Comparison of ENCODE assay signal across 15 cellular contexts in the genomic region with DNA sequence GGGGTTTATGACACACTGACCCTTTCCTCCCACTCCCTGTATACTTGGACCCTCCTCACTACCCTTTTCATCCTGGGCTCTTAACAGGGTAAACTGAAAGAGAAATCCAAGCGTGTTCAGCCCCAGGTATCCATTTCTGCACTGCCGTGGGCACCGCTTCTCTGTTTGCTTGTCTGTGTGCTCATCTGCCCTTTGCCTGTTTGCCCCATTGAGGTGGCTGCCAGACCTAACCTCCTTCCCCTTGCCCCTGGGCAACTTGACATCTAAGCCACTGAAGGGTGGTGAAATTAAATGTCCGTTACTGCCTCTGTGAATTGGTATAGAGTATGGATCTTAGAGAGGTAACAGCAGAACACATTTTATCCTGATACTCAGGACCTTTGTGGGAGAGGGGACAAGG. TPM values are rescaled to one million over a fixed set of nuclear protein-coding genes. Genes with fewer than 3 reads are reported as not detected.
DNase-seq lines count a peak whose midpoint lies in the region; ATAC-seq and TF ChIP-seq lines count a peak whose summit lies in the region.
"Had no signal": no experiment of that assay in that cellular context is flagged by ENCODE, and none has a peak within 500 bp of the region (broad histone marks: within the 10 kb centered on the region; RNA-seq: fewer than 3 reads in every experiment).

No MANE protein-coding gene starts in this region.

- ATAC-seq in left ventricle myocardium superior, result peak; percentile 12
- ATAC-seq in psoas muscle, result peak in 3 of 4 donors; percentile 23 to 42 (median 34)
- ATAC-seq in HG03469 (IDR thresholded peaks at IDR 0.05; ENCODE audit: unreplicated experiment), result no peak
- no peak for ATAC-seq in HG03520 (IDR thresholded peaks at IDR 0.05; ENCODE audit: unreplicated experiment)

- H3K4me3 ChIP-seq in colonic mucosa (no peak overlapping the region), psoas muscle (no peak overlapping the region)
- H3K4me3 ChIP-seq: HAP-1 had no signal

- H3K4me1 ChIP-seq in colonic mucosa, result peaks cover 17% of the 10 kb centered on the region
- H3K4me1 ChIP-seq in psoas muscle, result peaks cover 25% of the 10 kb centered on the region
- H3K4me1 ChIP-seq: HAP-1 had no signal

- H3K36me3 ChIP-seq in colonic mucosa (no peaks in the 10 kb centered on the region), psoas muscle (ENCODE audit: insufficient read depth in 1 of 2, low read depth in 1 of 2) (peaks cover 1 to 46% of the 10 kb centered on the region in 2 donors)
- H3K36me3 ChIP-seq: HAP-1 had no signal

- intact Hi-C loops in left ventricle myocardium superior (cut with micrococcal nuclease) (no loop called here), cardiac septum (cut with DNase I) (no loop called here), colonic mucosa (cut with DNase I) (no loop called here), psoas muscle (cut with DNase I) (no loop called here)

- WGBS in psoas muscle, 3 donors, result 29 to 57% (median 34%) methylated on average over 4 of the region's 4 CpGs

- H3K9ac ChIP-seq in colonic mucosa (ENCODE audit: low read depth in 2 of 2, low read length in 2 of 2), result peak overlapping the region in 1 of 2 donors; percentile 81

- DNase-seq in left ventricle myocardium superior (no peak), cardiac septum (ENCODE audit: low spot score) (no peak), colonic mucosa (no peak), psoas muscle (no peak), cerebellar cortex (ENCODE audit: low spot score) (no peak)
- DNase-seq: COR-L47, GF-D8, KBM-7, NCI-H1436 treated with DMSO at 0.1 percent for 48 hours, NCI-H2029 treated with DMSO at 0.1 percent for 48 hours, NCI-H510A had no signal

- peak overlapping the region; percentile 86 for H3K27ac ChIP-seq in colonic mucosa
- peak overlapping the region; percentile 67 for H3K27ac ChIP-seq in psoas muscle

- H3K27me3 ChIP-seq in colonic mucosa, result no peaks in the 10 kb centered on the region
- no peaks in the 10 kb centered on the region for H3K27me3 ChIP-seq in psoas muscle (ENCODE audit: insufficient read depth in 3 of 3, low read length in 2 of 3)

- H3K9me3 ChIP-seq in colonic mucosa (no peaks in the 10 kb centered on the region), psoas muscle (no peaks in the 10 kb centered on the region)
- H3K9me3 ChIP-seq: HAP-1 had no signal

- TF ChIP-seq CTCF in colonic mucosa (IDR thresholded peaks at IDR 0.05), result no peak
- TF ChIP-seq CTCF in psoas muscle (IDR thresholded peaks at IDR 0.05), result no peak

RNA-seq across cellular contexts. Expression of gene ACSS2, which starts 38.7 kb away (rescaled TPM):
- total RNA-seq in left ventricle myocardium superior, result 156 TPM
- total RNA-seq in cardiac septum, result 73.8 TPM
- 100 to 1,000 TPM; 258 to 394 TPM for total RNA-seq in colonic mucosa
- total RNA-seq in psoas muscle, result 100 to 1,000 TPM; 106 to 161 (median 115) TPM
- polyA plus RNA-seq in psoas muscle, result 10 to 100 TPM; 15.9 to 68.0 (median 56.7) TPM

RNA-seq across cellular contexts. Expression of gene GSS, which starts 40.5 kb away (rescaled TPM):
- total RNA-seq in left ventricle myocardium superior (18.6 TPM), cardiac septum (27.5 TPM), colonic mucosa (100 to 1,000 TPM in 1 of 2 donors, 10 to 100 TPM in 1; 83.4 to 109 TPM), psoas muscle (10 to 100 TPM; 21.5 to 36.6 (median 26.6) TPM)
- polyA plus RNA-seq in psoas muscle, result 10 to 100 TPM; 14.5 to 26.9 (median 24.5) TPM

RNA-seq across cellular contexts. Expression of gene MYH7B, which starts 40.5 kb away (rescaled TPM):
- total RNA-seq in left ventricle myocardium superior (297 TPM), cardiac septum (238 TPM), colonic mucosa (1 to 10 TPM in 1 of 2 donors, under 1 TPM in 1; 0.69 to 1.5 TPM), psoas muscle (100 to 1,000 TPM in 1 of 4 donors, 10 to 100 TPM in 3; 10.6 to 101 (median 22.1) TPM)
- 10 to 100 TPM in 1 of 3 donors, 1 to 10 TPM in 2; 5.7 to 15.0 (median 6.4) TPM for polyA plus RNA-seq in psoas muscle
- total RNA-seq: Daoy had no signal

RNA-seq across cellular contexts. Expression of gene GGT7, which starts 42.5 kb away (rescaled TPM):
- total RNA-seq in left ventricle myocardium superior, result 22.0 TPM
- total RNA-seq in cardiac septum, result 20.1 TPM
- total RNA-seq in colonic mucosa, result 10 to 100 TPM; 10.1 to 17.8 TPM
- total RNA-seq in psoas muscle, result 10 to 100 TPM; 12.8 to 36.2 (median 29.0) TPM
- 10 to 100 TPM in 2 of 3 donors, 1 to 10 TPM in 1; 4.8 to 32.4 (median 14.3) TPM for polyA plus RNA-seq in psoas muscle

Comparison
In these comparisons a context has a peak if more than half of its experiments do, and no peak if none do; other contexts are left out.
1. ATAC-seq: peak in left ventricle myocardium superior (single experiment) and psoas muscle (3 of 4); none in HG03469 (single experiment) and HG03520 (single experiment).
2. RNA of gene MYH7B, which starts 40.5 kb away (total RNA-seq): 297 TPM in left ventricle myocardium superior (single experiment), 238 TPM in cardiac septum (single experiment) and 10.6 to 101 TPM in psoas muscle; 0.69 to 1.5 TPM in colonic mucosa; every median in the first group is over 4 times any median in the second.